1 cellular context compared by ENCODE assay signal in the genomic region with DNA sequence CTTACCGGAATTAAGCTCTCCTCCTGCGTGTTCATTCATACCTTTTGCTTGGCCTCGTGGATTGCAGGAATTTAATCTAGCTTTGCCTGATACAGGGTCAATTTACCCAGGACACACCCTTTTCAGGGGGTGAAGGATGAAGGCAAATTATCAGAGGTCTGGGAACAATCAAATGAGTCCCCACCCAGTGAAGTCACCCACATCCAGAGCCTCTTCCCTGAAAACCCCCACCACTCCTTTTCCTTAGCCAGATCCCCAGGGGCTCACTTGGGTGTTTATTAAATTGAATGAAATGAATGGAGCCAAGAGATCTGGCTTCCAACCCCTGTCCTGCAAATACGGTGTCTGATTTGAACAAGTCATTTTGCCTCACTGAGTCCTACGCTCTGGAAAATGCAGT.
TF ChIP-seq lines count a peak whose summit lies in the region.

No MANE protein-coding gene starts in this region.

TF ChIP-seq in H1, 55 proteins besides CTCF, POLR2A, EP300 and RAD21:
- TF ChIP-seq CREB1 (IDR thresholded peaks at IDR 0.05): no peak
- no peak for TF ChIP-seq KDM5A (IDR thresholded peaks at IDR 0.05; ENCODE audit: low read length)
- TF ChIP-seq, protein P1, sequence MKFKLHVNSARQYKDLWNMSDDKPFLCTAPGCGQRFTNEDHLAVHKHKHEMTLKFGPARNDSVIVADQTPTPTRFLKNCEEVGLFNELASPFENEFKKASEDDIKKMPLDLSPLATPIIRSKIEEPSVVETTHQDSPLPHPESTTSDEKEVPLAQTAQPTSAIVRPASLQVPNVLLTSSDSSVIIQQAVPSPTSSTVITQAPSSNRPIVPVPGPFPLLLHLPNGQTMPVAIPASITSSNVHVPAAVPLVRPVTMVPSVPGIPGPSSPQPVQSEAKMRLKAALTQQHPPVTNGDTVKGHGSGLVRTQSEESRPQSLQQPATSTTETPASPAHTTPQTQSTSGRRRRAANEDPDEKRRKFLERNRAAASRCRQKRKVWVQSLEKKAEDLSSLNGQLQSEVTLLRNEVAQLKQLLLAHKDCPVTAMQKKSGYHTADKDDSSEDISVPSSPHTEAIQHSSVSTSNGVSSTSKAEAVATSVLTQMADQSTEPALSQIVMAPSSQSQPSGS (IDR thresholded peaks at IDR 0.05; ENCODE audit: low read length): no peak
- TF ChIP-seq, protein P2, sequence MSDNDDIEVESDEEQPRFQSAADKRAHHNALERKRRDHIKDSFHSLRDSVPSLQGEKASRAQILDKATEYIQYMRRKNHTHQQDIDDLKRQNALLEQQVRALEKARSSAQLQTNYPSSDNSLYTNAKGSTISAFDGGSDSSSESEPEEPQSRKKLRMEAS (IDR thresholded peaks at IDR 0.05): no peak
TF ChIP-seq in H1: peak in this region for 0.
